In the genomic region with DNA sequence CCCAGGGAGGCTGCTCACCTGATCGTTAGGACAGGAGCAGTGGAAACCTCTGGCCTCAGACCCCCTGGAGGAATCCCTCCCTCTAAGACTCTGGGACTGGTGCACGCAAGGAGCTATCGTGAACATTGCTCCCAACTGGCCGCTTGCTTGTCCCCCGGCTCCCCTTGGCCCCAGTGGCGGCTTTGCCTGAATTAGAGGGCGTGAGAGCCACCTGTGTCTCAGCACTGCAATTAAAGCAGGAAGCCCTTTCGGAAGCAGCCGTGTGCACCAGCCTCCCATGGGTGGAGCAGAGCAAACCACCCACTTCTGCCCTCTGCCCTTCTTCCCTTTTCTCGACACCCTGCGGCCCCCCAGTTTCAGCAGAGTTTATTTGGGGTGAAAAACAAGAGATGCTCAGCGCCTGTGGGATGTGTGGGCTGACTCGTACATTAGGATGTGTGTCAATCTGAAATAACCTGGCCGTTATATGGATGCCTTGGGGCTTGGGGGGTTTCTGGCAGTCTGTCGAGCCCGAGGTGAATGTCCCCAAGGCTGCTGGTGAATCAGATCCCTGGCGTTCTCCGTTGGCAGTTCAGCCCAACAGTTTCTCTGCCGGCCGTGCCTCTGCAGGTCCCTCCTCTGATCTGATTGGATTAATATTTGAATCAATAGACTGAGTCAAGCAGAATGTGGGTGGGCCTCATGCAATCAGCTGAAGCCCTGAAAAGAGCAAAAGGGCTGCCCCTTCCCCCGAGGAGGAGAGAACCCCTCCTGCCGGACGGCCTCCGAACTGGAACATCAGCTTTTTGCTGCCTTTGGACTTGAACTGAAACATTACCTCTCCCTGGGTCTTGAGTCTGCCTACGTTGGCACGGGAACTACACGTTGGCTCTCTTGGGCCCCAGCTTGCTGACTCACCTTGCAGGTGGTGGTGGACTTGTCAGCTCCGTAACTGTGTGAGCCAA, we compare ENCODE assay signal across 9 cellular contexts. TPM values are rescaled to one million over a fixed set of nuclear protein-coding genes. Genes with fewer than 3 reads are reported as not detected.
DNase-seq lines count a peak whose midpoint lies in the region; ATAC-seq lines count a peak whose summit lies in the region.
"Had no signal": no experiment of that assay in that cellular context is flagged by ENCODE, and none has a peak within 500 bp of the region (broad histone marks: within the 10 kb centered on the region; RNA-seq: fewer than 3 reads in every experiment).

No MANE protein-coding gene starts in this region.

- H3K9me3 Mint-ChIP-seq in activated naive CD4-positive, alpha-beta T cell treated with anti-CD3 and anti-CD28 coated beads, Interleukin-2, amount 50 U/mL, for 72 hours, result no peaks in the 10 kb centered on the region

- DNase-seq in DMS53 treated with DMSO at 0.1 percent for 48 hours (lab: John Stamatoyannopoulos, UW; ENCODE audit: unreplicated experiment), result peak; percentile 32
- DNase-seq in SIG-M5 (lab: John Stamatoyannopoulos, UW), result peak; percentile 15
- DNase-seq in activated naive CD4-positive, alpha-beta T cell treated with anti-CD3 and anti-CD28 coated beads, Interleukin-2, amount 50 U/mL, for 72 hours (ENCODE audit: low spot score in 2 of 2), result peak; percentile 51 to 59
- peak; percentile 68 for DNase-seq in posterior vena cava (ENCODE audit: low spot score)
- DNase-seq in SJCRH30, result no peak

- H3K36me3 ChIP-seq in SJCRH30, result no peaks in the 10 kb centered on the region

- H3K27ac ChIP-seq in SJCRH30, result no peak overlapping the region

- peaks cover 45% of the 10 kb centered on the region for H3K27me3 ChIP-seq in SJCRH30

- intact Hi-C loops in posterior vena cava (cut with DNase I), result no loop called here

- peak overlapping the region; percentile 87 to 93 for H3K27ac Mint-ChIP-seq in activated naive CD4-positive, alpha-beta T cell treated with anti-CD3 and anti-CD28 coated beads, Interleukin-2, amount 50 U/mL, for 72 hours

- no peak overlapping the region for H3K4me3 ChIP-seq in SJCRH30

- H3K4me1 ChIP-seq in SJCRH30, result no peaks in the 10 kb centered on the region

- no peaks in the 10 kb centered on the region for H3K36me3 Mint-ChIP-seq in activated naive CD4-positive, alpha-beta T cell treated with anti-CD3 and anti-CD28 coated beads, Interleukin-2, amount 50 U/mL, for 72 hours

- ATAC-seq in GM21737 (IDR thresholded peaks at IDR 0.05; ENCODE audit: unreplicated experiment), result peak; percentile 24
- ATAC-seq in activated naive CD4-positive, alpha-beta T cell treated with anti-CD3 and anti-CD28 coated beads, Interleukin-2, amount 50 U/mL, for 72 hours, result peak; percentile 51 to 80
- ATAC-seq in GM18519 (IDR thresholded peaks at IDR 0.05; ENCODE audit: low FRiP score, unreplicated experiment), result no peak
- ATAC-seq in GM21360 (IDR thresholded peaks at IDR 0.05; ENCODE audit: unreplicated experiment), result no peak

- no peaks in the 10 kb centered on the region for H3K9me3 ChIP-seq in SJCRH30 (replicated peaks)

RNA-seq across cellular contexts. Expression of a gene that starts 7.3 kb away (rescaled TPM):
- total RNA-seq in activated naive CD4-positive, alpha-beta T cell treated with anti-CD3 and anti-CD28 coated beads, Interleukin-2, amount 50 U/mL, for 72 hours, result under 1 TPM; 0.09 to 0.18 TPM
- total RNA-seq in posterior vena cava, result not detected
- 0.30 and 0.79 TPM in 2 replicates for total RNA-seq in SJCRH30 (2014; rRNA removed; shearing (Covaris generic))
- total RNA-seq: temporal lobe had no signal

RNA-seq across cellular contexts. Expression of a gene that starts 53.7 kb away (rescaled TPM):
- 10 to 100 TPM; 28.6 to 61.0 TPM for total RNA-seq in activated naive CD4-positive, alpha-beta T cell treated with anti-CD3 and anti-CD28 coated beads, Interleukin-2, amount 50 U/mL, for 72 hours
- 10 to 100 TPM; 12.6 to 25.6 TPM for total RNA-seq in posterior vena cava
- 20.5 and 25.7 TPM in 2 replicates for total RNA-seq in SJCRH30 (2014; rRNA removed; shearing (Covaris generic))

Comparison
In these comparisons a context has a peak if more than half of its experiments do, and no peak if none do; other contexts are left out.
1. DNase-seq: peak in DMS53 treated with DMSO at 0.1 percent for 48 hours (single experiment), SIG-M5 (single experiment), activated naive CD4-positive, alpha-beta T cell treated with anti-CD3 and anti-CD28 coated beads, Interleukin-2, amount 50 U/mL, for 72 hours (2 of 2) and posterior vena cava (single experiment); none in SJCRH30 (0 of 2).
2. ATAC-seq: peak in GM21737 (single experiment) and activated naive CD4-positive, alpha-beta T cell treated with anti-CD3 and anti-CD28 coated beads, Interleukin-2, amount 50 U/mL, for 72 hours (2 of 2); none in GM18519 (single experiment) and GM21360 (single experiment).